ENCODE assay signal across 25 cellular contexts in the genomic region with DNA sequence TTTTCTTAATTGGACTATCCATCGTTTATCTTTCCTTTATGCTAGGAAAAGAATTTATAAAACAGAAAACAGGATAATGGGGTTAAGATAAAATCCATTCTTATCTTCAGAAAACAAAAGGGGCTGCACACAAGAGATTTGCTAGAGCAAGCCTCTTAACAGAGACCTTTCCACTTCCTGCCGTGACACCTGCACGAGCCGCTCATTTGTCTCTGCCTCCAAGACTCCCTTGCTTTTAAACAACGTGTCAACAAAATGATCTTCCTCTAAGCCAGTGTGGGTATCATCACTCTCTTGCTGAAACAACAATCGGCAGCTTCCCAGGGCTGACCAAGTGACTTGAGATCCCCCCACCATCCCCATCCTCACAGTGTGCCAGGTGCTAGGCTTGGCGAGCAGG. TPM values are rescaled to one million over a fixed set of nuclear protein-coding genes. Genes with fewer than 3 reads are reported as not detected.
A peak's percentile ranks its signal among the peaks of the same experiment; 100 is the strongest.
DNase-seq lines count a peak whose midpoint lies in the region; ATAC-seq and TF ChIP-seq lines count a peak whose summit lies in the region.
"Had no signal": no experiment of that assay in that cellular context is flagged by ENCODE, and none has a peak within 500 bp of the region (broad histone marks: within the 10 kb centered on the region; RNA-seq: fewer than 3 reads in every experiment).

No MANE protein-coding gene starts in this region.

- no peak overlapping the region for H3K4me3 Mint-ChIP-seq in activated T-cell treated with anti-CD3 and anti-CD28 coated beads, Interleukin-2, amount 50 U/mL, for 72 hours
- H3K4me3 Mint-ChIP-seq: CD4-positive, CD25-positive, alpha-beta regulatory T cell; GM23338; IgD-negative memory B cell; T-helper 17 cell had no signal

- H3K36me3 Mint-ChIP-seq in activated T-cell treated with anti-CD3 and anti-CD28 coated beads, Interleukin-2, amount 50 U/mL, for 72 hours (ENCODE audit: insufficient read depth in 2 of 2) = no peaks in the 10 kb centered on the region
- H3K36me3 Mint-ChIP-seq: CD4-positive, CD25-positive, alpha-beta regulatory T cell had no signal

- no peak overlapping the region for H3K27ac Mint-ChIP-seq in activated T-cell treated with anti-CD3 and anti-CD28 coated beads, Interleukin-2, amount 50 U/mL, for 72 hours
- H3K27ac Mint-ChIP-seq: CD4-positive, CD25-positive, alpha-beta regulatory T cell; IgD-negative memory B cell; T-helper 17 cell had no signal

- TF ChIP-seq CTCF in esophagus muscularis mucosa (IDR thresholded peaks at IDR 0.05) = no peak

- H3K27me3 ChIP-seq in esophagus muscularis mucosa = no peaks in the 10 kb centered on the region
- H3K27me3 ChIP-seq: BLaER1 had no signal

- H3K36me3 ChIP-seq in KOPT-K1 (ENCODE audit: insufficient read depth, low read length) (no peaks in the 10 kb centered on the region), esophagus muscularis mucosa (no peaks in the 10 kb centered on the region)
- H3K36me3 ChIP-seq: BLaER1 had no signal

- no peak overlapping the region for H3K4me3 ChIP-seq in esophagus muscularis mucosa
- H3K4me3 ChIP-seq: BLaER1, GM23338 had no signal

- ATAC-seq in activated T-cell treated with anti-CD3 and anti-CD28 coated beads, Interleukin-2, amount 50 U/mL, for 72 hours (replicated peaks in 1 of 2) = no peak
- no peak for ATAC-seq in HG03159 (IDR thresholded peaks at IDR 0.05; ENCODE audit: unreplicated experiment)
- ATAC-seq: PC-3, T-helper 17 cell had no signal

- no peaks in the 10 kb centered on the region for H3K27me3 Mint-ChIP-seq in activated T-cell treated with anti-CD3 and anti-CD28 coated beads, Interleukin-2, amount 50 U/mL, for 72 hours (ENCODE audit: low read depth)
- H3K27me3 Mint-ChIP-seq: CD4-positive, CD25-positive, alpha-beta regulatory T cell; IgD-negative memory B cell; T-helper 17 cell had no signal

- intact Hi-C loops in esophagus muscularis mucosa (cut with DNase I) = no loop called here

- H3K27ac ChIP-seq in KOPT-K1 (ENCODE audit: low read depth, low read length, poor library complexity, severe bottlenecking) (peak overlapping the region; percentile 76), esophagus muscularis mucosa (replicated peaks in 1 of 4) (no peak overlapping the region)
- H3K27ac ChIP-seq: BLaER1, HL-60 had no signal

- no peaks in the 10 kb centered on the region for H3K4me1 Mint-ChIP-seq in activated T-cell treated with anti-CD3 and anti-CD28 coated beads, Interleukin-2, amount 50 U/mL, for 72 hours (ENCODE audit: low read depth)
- H3K4me1 Mint-ChIP-seq: IgD-negative memory B cell, T-helper 17 cell had no signal

- peaks cover 3 to 5% of the 10 kb centered on the region in 2 donors for H3K9me3 Mint-ChIP-seq in activated T-cell treated with anti-CD3 and anti-CD28 coated beads, Interleukin-2, amount 50 U/mL, for 72 hours

- TF ChIP-seq POLR2A in esophagus muscularis mucosa (IDR thresholded peaks at IDR 0.05; ENCODE audit: low read depth) = no peak

- no peak for TF ChIP-seq EP300 in esophagus muscularis mucosa (IDR thresholded peaks at IDR 0.05)

- 39% methylated on average over 6 of the region's 7 CpGs for WGBS in esophagus muscularis mucosa

- no peaks in the 10 kb centered on the region for H3K4me1 ChIP-seq in esophagus muscularis mucosa
- H3K4me1 ChIP-seq: BLaER1 had no signal

- H3K9me3 ChIP-seq in KOPT-K1 (ENCODE audit: insufficient read depth, low read length, poor library complexity, severe bottlenecking) = no peaks in the 10 kb centered on the region
- peaks cover 0 to 7% (median 0%) of the 10 kb centered on the region in 4 donors for H3K9me3 ChIP-seq in esophagus muscularis mucosa
- H3K9me3 ChIP-seq: SK-N-SH had no signal

- peak; percentile 15 for DNase-seq in COLO668 (lab: John Stamatoyannopoulos, UW; ENCODE audit: unreplicated experiment)
- peak; percentile 42 for DNase-seq in NCI-H69 (lab: John Stamatoyannopoulos, UW)
- peak; percentile 83 for DNase-seq in esophagus muscularis mucosa (ENCODE audit: extremely low spot score)
- no peak for DNase-seq in activated T-cell treated with anti-CD3 and anti-CD28 coated beads, Interleukin-2, amount 50 U/mL, for 72 hours
- no peak for DNase-seq in activated naive CD4-positive, alpha-beta T cell (lab: John Stamatoyannopoulos, UW)
- DNase-seq: CD4-positive, CD25-positive, alpha-beta regulatory T cell; DMS53; HCEC 1CT; Karpas-422; NCI-H1092 treated with DMSO at 0.1 percent for 48 hours; NCI-H187; NCI-H2081 treated with DMSO at 0.1 percent for 48 hours; NCI-H446; NCI-H526 treated with DMSO at 0.1 percent for 48 hours; NK-92 treated with Interleukin-12 subunit alpha and Interleukin-12 subunit beta, amount 100 ng/mL, for 24 hours; PC-3; SK-N-SH; SW 1271; T-helper 17 cell had no signal

RNA-seq across cellular contexts. Expression of gene GABRB3, which starts 33.1 kb away (rescaled TPM):
- total RNA-seq in esophagus muscularis mucosa = 1 to 10 TPM; 3.0 to 7.9 (median 4.2) TPM
- total RNA-seq in activated T-cell treated with anti-CD3 and anti-CD28 coated beads, Interleukin-2, amount 50 U/mL, for 72 hours = under 1 TPM in 1 of 2 donors, not detected in 1; 0.07 TPM
- total RNA-seq: CD4-positive, CD25-positive, alpha-beta regulatory T cell; T-helper 17 cell had no signal

Comparison
In these comparisons a context has a peak if more than half of its experiments do, and no peak if none do; other contexts are left out.
1. DNase-seq: peak in COLO668 (single experiment), NCI-H69 (single experiment) and esophagus muscularis mucosa (single experiment); none in activated T-cell treated with anti-CD3 and anti-CD28 coated beads, Interleukin-2, amount 50 U/mL, for 72 hours (0 of 2) and activated naive CD4-positive, alpha-beta T cell (0 of 4).